ENCODE assay signal across 31 cellular contexts in genomic region chr5:125582358-125582757, GRCh38.
A peak's percentile ranks its signal among the peaks of the same experiment; 100 is the strongest.
DNase-seq lines count a peak whose midpoint lies in the region; ATAC-seq and TF ChIP-seq lines count a peak whose summit lies in the region.
"Had no signal": no experiment of that assay in that cellular context is flagged by ENCODE, and none has a peak within 500 bp of the region (broad histone marks: within the 10 kb centered on the region; RNA-seq: fewer than 3 reads in every experiment).

No MANE protein-coding gene starts in this region.

- H3K9me3 Mint-ChIP-seq in osteocyte (ENCODE audit: unreplicated experiment), result peaks cover 3% of the 10 kb centered on the region

- H3K27me3 Mint-ChIP-seq in osteocyte (ENCODE audit: unreplicated experiment), result no peaks in the 10 kb centered on the region
- H3K27me3 Mint-ChIP-seq: CD4-positive, alpha-beta T cell; progenitor cell of endocrine pancreas; stimulated activated naive CD8-positive, alpha-beta T cell treated with anti-CD3 and anti-CD28 coated beads, Interleukin-15, amount 100 ng/mL, for 72 hours had no signal

- no peak for TF ChIP-seq EP300 in suprapubic skin (IDR thresholded peaks at IDR 0.05)

- H3K27me3 ChIP-seq in right atrium auricular region (no peaks in the 10 kb centered on the region), suprapubic skin (no peaks in the 10 kb centered on the region)
- H3K27me3 ChIP-seq: cardiac muscle cell, esophagus squamous epithelium, heart left ventricle, neutrophil, tibial nerve had no signal

- TF ChIP-seq CTCF in right atrium auricular region (IDR thresholded peaks at IDR 0.05) (no peak), suprapubic skin (IDR thresholded peaks at IDR 0.05) (no peak), osteocyte (IDR thresholded peaks at IDR 0.05) (no peak)

- peaks cover 0 to 32% of the 10 kb centered on the region in 2 donors for H3K4me1 ChIP-seq in right atrium auricular region
- H3K4me1 ChIP-seq in suprapubic skin, result peaks cover 20% of the 10 kb centered on the region

- TF ChIP-seq POLR2A in suprapubic skin (IDR thresholded peaks at IDR 0.05), result no peak

- H3K4me1 Mint-ChIP-seq in osteocyte (ENCODE audit: unreplicated experiment), result peaks cover 19% of the 10 kb centered on the region
- H3K4me1 Mint-ChIP-seq: activated B cell treated with CpG ODN at 0.5 μM for 24 hours; stimulated activated naive CD8-positive, alpha-beta T cell treated with anti-CD3 and anti-CD28 coated beads, Interleukin-15, amount 100 ng/mL, for 72 hours had no signal

- peak; percentile 78 for ATAC-seq in Right ventricle myocardium inferior
- ATAC-seq: Panc1; stimulated activated naive CD8-positive, alpha-beta T cell treated with anti-CD3 and anti-CD28 coated beads, Interleukin-15, amount 100 ng/mL, for 72 hours had no signal

- H3K9me3 ChIP-seq in right atrium auricular region (no peaks in the 10 kb centered on the region), suprapubic skin (peaks cover 3% of the 10 kb centered on the region)
- H3K9me3 ChIP-seq: esophagus squamous epithelium, heart left ventricle, neutrophil had no signal

- intact Hi-C loops in Right ventricle myocardium inferior (cut with DNase I), result no loop called here

- no peak overlapping the region for H3K4me3 Mint-ChIP-seq in osteocyte (ENCODE audit: unreplicated experiment)
- H3K4me3 Mint-ChIP-seq: activated B cell treated with CpG ODN at 0.5 μM for 24 hours; activated naive CD4-positive, alpha-beta T cell treated with anti-CD3 and anti-CD28 coated beads for 36 hours; CD4-positive, alpha-beta T cell; HFFc6; stimulated activated naive CD8-positive, alpha-beta T cell treated with anti-CD3 and anti-CD28 coated beads, Interleukin-15, amount 100 ng/mL, for 72 hours had no signal

- DNase-seq in Right ventricle myocardium inferior (ENCODE audit: missing footprints) (no peak), right atrium auricular region (ENCODE audit: low spot score) (no peak), fibroblast of peridontal ligament (ENCODE audit: extremely low read depth) (peak; percentile 88), iris pigment epithelial cell (ENCODE audit: low read depth) (peak; percentile 14), suprapubic skin (ENCODE audit: low spot score in 2 of 2) (no peak), SK-N-DZ (ENCODE audit: low spot score) (no peak), osteocyte (ENCODE audit: extremely low spot score, unreplicated experiment) (no peak), T1000 (lab: John Stamatoyannopoulos, UW) (no peak)
- DNase-seq: activated B cell treated with CpG ODN at 0.5 μM for 24 hours; activated CD4-positive, alpha-beta T cell treated with anti-CD3 and anti-CD28 coated beads, Interleukin-2, amount 50 U/mL, for 48 hours; activated naive CD4-positive, alpha-beta T cell treated with anti-CD3 and anti-CD28 coated beads for 36 hours; AML-193; amygdala; CD4-positive, alpha-beta T cell; cortex of kidney; esophagus squamous epithelium; heart left ventricle; HFFc6; Karpas-422; NCI-H2171; NCI-H524; SIG-M5; stimulated activated naive CD8-positive, alpha-beta T cell treated with anti-CD3 and anti-CD28 coated beads, Interleukin-15, amount 100 ng/mL, for 72 hours; SW 1271; T-helper 9 cell had no signal

- H3K36me3 Mint-ChIP-seq in osteocyte (ENCODE audit: unreplicated experiment), result no peaks in the 10 kb centered on the region

- H3K27ac ChIP-seq in right atrium auricular region (no peak overlapping the region), suprapubic skin (peak overlapping the region; percentile 4)
- H3K27ac ChIP-seq: cardiac muscle cell, neutrophil had no signal

- 49% methylated on average over 1 of the region's 1 CpG for WGBS in suprapubic skin

- H3K4me3 ChIP-seq in right atrium auricular region (no peak overlapping the region), suprapubic skin (no peak overlapping the region)
- H3K4me3 ChIP-seq: cardiac muscle cell, esophagus squamous epithelium, heart left ventricle, skin epidermis, tibial nerve had no signal

- H3K36me3 ChIP-seq in right atrium auricular region (no peaks in the 10 kb centered on the region), suprapubic skin (no peaks in the 10 kb centered on the region)
- H3K36me3 ChIP-seq: cardiac muscle cell, esophagus squamous epithelium, heart left ventricle, neutrophil, tibial nerve had no signal

- no peak overlapping the region for H3K27ac Mint-ChIP-seq in osteocyte (ENCODE audit: unreplicated experiment)
- H3K27ac Mint-ChIP-seq: activated B cell treated with CpG ODN at 0.5 μM for 24 hours; activated naive CD4-positive, alpha-beta T cell treated with anti-CD3 and anti-CD28 coated beads for 36 hours; CD4-positive, alpha-beta T cell; HFFc6; progenitor cell of endocrine pancreas; stimulated activated naive CD8-positive, alpha-beta T cell treated with anti-CD3 and anti-CD28 coated beads, Interleukin-15, amount 100 ng/mL, for 72 hours had no signal

Comparison
In these comparisons a context has a peak if more than half of its experiments do, and no peak if none do; other contexts are left out.
1. DNase-seq: peak in fibroblast of peridontal ligament (single experiment) and iris pigment epithelial cell (single experiment); none in Right ventricle myocardium inferior (single experiment), right atrium auricular region (single experiment), suprapubic skin (0 of 2), SK-N-DZ (single experiment), osteocyte (single experiment) and T1000 (single experiment).